1 cellular context compared by ENCODE assay signal in the genomic region with DNA sequence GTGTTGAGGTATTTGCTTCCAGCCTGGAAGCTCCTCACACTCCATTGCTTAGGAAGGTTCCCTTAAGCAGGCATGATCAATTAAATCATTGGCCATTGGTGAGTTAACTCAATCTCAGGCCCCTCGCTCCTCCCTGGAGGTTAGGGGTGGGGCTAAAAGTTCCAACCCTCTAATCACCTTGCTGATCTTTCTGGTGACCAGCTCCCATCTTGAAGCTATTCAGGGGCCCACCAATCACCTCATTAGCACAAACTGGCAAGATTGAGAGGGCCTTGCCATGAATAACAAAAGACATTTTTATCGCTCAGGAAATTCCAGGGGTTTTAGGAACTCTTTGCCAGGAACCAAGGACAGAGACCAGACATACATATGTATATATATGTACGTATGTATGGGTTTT.
TF ChIP-seq lines count a peak whose summit lies in the region.

No MANE protein-coding gene starts in this region.

TF ChIP-seq in GM23338, 12 proteins besides CTCF, POLR2A, EP300 and RAD21 (continued from another document):
- TF ChIP-seq, protein P1, sequence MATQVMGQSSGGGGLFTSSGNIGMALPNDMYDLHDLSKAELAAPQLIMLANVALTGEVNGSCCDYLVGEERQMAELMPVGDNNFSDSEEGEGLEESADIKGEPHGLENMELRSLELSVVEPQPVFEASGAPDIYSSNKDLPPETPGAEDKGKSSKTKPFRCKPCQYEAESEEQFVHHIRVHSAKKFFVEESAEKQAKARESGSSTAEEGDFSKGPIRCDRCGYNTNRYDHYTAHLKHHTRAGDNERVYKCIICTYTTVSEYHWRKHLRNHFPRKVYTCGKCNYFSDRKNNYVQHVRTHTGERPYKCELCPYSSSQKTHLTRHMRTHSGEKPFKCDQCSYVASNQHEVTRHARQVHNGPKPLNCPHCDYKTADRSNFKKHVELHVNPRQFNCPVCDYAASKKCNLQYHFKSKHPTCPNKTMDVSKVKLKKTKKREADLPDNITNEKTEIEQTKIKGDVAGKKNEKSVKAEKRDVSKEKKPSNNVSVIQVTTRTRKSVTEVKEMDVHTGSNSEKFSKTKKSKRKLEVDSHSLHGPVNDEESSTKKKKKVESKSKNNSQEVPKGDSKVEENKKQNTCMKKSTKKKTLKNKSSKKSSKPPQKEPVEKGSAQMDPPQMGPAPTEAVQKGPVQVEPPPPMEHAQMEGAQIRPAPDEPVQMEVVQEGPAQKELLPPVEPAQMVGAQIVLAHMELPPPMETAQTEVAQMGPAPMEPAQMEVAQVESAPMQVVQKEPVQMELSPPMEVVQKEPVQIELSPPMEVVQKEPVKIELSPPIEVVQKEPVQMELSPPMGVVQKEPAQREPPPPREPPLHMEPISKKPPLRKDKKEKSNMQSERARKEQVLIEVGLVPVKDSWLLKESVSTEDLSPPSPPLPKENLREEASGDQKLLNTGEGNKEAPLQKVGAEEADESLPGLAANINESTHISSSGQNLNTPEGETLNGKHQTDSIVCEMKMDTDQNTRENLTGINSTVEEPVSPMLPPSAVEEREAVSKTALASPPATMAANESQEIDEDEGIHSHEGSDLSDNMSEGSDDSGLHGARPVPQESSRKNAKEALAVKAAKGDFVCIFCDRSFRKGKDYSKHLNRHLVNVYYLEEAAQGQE (IDR thresholded peaks at IDR 0.05; ENCODE audit: unreplicated experiment) = no peak
- TF ChIP-seq STAT1 (IDR thresholded peaks at IDR 0.05; ENCODE audit: unreplicated experiment) (no peak), JUNB (IDR thresholded peaks at IDR 0.05; ENCODE audit: unreplicated experiment) (no peak)
- TF ChIP-seq, protein P2, sequence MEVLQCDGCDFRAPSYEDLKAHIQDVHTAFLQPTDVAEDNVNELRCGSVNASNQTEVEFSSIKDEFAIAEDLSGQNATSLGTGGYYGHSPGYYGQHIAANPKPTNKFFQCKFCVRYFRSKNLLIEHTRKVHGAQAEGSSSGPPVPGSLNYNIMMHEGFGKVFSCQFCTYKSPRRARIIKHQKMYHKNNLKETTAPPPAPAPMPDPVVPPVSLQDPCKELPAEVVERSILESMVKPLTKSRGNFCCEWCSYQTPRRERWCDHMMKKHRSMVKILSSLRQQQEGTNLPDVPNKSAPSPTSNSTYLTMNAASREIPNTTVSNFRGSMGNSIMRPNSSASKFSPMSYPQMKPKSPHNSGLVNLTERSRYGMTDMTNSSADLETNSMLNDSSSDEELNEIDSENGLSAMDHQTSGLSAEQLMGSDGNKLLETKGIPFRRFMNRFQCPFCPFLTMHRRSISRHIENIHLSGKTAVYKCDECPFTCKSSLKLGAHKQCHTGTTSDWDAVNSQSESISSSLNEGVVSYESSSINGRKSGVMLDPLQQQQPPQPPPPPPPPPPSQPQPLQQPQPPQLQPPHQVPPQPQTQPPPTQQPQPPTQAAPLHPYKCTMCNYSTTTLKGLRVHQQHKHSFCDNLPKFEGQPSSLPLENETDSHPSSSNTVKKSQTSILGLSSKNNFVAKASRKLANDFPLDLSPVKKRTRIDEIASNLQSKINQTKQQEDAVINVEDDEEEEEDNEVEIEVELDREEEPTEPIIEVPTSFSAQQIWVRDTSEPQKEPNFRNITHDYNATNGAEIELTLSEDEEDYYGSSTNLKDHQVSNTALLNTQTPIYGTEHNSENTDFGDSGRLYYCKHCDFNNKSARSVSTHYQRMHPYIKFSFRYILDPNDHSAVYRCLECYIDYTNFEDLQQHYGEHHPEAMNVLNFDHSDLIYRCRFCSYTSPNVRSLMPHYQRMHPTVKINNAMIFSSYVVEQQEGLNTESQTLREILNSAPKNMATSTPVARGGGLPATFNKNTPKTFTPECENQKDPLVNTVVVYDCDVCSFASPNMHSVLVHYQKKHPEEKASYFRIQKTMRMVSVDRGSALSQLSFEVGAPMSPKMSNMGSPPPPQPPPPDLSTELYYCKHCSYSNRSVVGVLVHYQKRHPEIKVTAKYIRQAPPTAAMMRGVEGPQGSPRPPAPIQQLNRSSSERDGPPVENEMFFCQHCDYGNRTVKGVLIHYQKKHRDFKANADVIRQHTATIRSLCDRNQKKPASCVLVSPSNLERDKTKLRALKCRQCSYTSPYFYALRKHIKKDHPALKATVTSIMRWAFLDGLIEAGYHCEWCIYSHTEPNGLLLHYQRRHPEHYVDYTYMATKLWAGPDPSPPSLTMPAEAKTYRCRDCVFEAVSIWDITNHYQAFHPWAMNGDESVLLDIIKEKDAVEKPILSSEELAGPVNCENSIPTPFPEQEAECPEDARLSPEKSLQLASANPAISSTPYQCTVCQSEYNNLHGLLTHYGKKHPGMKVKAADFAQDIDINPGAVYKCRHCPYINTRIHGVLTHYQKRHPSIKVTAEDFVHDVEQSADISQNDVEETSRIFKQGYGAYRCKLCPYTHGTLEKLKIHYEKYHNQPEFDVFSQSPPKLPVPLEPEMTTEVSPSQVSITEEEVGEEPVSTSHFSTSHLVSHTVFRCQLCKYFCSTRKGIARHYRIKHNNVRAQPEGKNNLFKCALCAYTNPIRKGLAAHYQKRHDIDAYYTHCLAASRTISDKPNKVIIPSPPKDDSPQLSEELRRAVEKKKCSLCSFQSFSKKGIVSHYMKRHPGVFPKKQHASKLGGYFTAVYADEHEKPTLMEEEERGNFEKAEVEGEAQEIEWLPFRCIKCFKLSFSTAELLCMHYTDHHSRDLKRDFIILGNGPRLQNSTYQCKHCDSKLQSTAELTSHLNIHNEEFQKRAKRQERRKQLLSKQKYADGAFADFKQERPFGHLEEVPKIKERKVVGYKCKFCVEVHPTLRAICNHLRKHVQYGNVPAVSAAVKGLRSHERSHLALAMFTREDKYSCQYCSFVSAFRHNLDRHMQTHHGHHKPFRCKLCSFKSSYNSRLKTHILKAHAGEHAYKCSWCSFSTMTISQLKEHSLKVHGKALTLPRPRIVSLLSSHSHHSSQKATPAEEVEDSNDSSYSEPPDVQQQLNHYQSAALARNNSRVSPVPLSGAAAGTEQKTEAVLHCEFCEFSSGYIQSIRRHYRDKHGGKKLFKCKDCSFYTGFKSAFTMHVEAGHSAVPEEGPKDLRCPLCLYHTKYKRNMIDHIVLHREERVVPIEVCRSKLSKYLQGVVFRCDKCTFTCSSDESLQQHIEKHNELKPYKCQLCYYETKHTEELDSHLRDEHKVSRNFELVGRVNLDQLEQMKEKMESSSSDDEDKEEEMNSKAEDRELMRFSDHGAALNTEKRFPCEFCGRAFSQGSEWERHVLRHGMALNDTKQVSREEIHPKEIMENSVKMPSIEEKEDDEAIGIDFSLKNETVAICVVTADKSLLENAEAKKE (CRISPR knock-in tag; IDR thresholded peaks at IDR 0.05) = 0 out of 2 replicates have a peak, but pooled peaks have one; percentile 5
